ENCODE assay signal across 27 cellular contexts in genomic region chr15:66430627-66431026, GRCh38. TPM values are rescaled to one million over a fixed set of nuclear protein-coding genes. Genes with fewer than 3 reads are reported as not detected.
DNase-seq lines count a peak whose midpoint lies in the region; ATAC-seq, FAIRE-seq and TF ChIP-seq lines count a peak whose summit lies in the region.
"Had no signal": no experiment of that assay in that cellular context is flagged by ENCODE, and none has a peak within 500 bp of the region (broad histone marks: within the 10 kb centered on the region; RNA-seq: fewer than 3 reads in every experiment).

No MANE protein-coding gene starts in this region.

- no peaks in the 10 kb centered on the region for H3K27me3 Mint-ChIP-seq in activated CD8-positive, alpha-beta T cell treated with anti-CD3 and anti-CD28 coated beads, Interleukin-2, amount 10 ng/mL, durations not matched to agents 7 days and 5 days (ENCODE audit: low read depth)
- no peaks in the 10 kb centered on the region for H3K27me3 Mint-ChIP-seq in activated CD8-positive, alpha-beta T cell treated with anti-CD3 and anti-CD28 coated beads for 36 hours
- H3K27me3 Mint-ChIP-seq in CD8-positive, alpha-beta T cell (ENCODE audit: low read depth) = no peaks in the 10 kb centered on the region

- H3K27me3 ChIP-seq in CD8-positive, alpha-beta T cell (ENCODE audit: insufficient read depth, low read length) = no peaks in the 10 kb centered on the region
- H3K27me3 ChIP-seq in GM12878 (replicated peaks in 1 of 2; ENCODE audit: control insufficient read depth in 2 of 2, insufficient read depth in 2 of 2, low read length in 1 of 2) = no peaks in the 10 kb centered on the region

- in situ Hi-C loops in GM12878 (cut with MboI) = no loop called here

- H3K4me1 ChIP-seq in CD8-positive, alpha-beta T cell (ENCODE audit: insufficient read depth, low read length) = peaks cover 2% of the 10 kb centered on the region
- peaks cover 62% of the 10 kb centered on the region for H3K4me1 ChIP-seq in GM12878 (ENCODE audit: control insufficient read depth, insufficient read depth, low read length)

- intact Hi-C loops in activated CD8-positive, alpha-beta T cell treated with anti-CD3 and anti-CD28 coated beads for 36 hours (cut with micrococcal nuclease) = no loop called here
- intact Hi-C loops in CD8-positive, alpha-beta T cell (cut with DNase I, micrococcal nuclease) = loop anchor here in 1 of 2 experiments (5.0 kb wide), 1 partner anchor 43 kb away; the partner anchor contains the start of gene MAP2K1
- intact Hi-C loops in GM12878 (cut with micrococcal nuclease; ENCODE audit: unreplicated experiment) = no loop called here

- FAIRE-seq in GM12878 (lab: Jason Lieb, UNC) = no peak
- FAIRE-seq: G401.6, GM18507, H1 had no signal

- SMC1A ChIA-PET in GM12878 (lab: Charles Lee; ENCODE audit: uncharacterized antibody, unreplicated experiment) = interaction anchor here (2.5 kb wide), 1 partner anchor 19 kb away, joined by 5 read pairs; no protein-coding TSS in a partner anchor

- RAD21 ChIA-PET in GM12878 (lab: Charles Lee; ENCODE audit: unreplicated experiment) = interaction anchor here (1.8 to 3.1 kb wide), 2 partner anchors 28 to 44 kb away, joined by 5 to 9 read pairs; partner anchors contain the start of gene MAP2K1

- TF ChIP-seq POLR2A in GM12878 (IDR thresholded peaks at IDR 0.05; ENCODE audit: low read depth, low read length) = no peak

- ATAC-seq in activated CD8-positive, alpha-beta T cell treated with anti-CD3 and anti-CD28 coated beads, Interleukin-2, amount 10 ng/mL, durations not matched to agents 7 days and 5 days = no peak
- no peak for ATAC-seq in activated CD8-positive, alpha-beta T cell treated with anti-CD3 and anti-CD28 coated beads for 36 hours
- no peak for ATAC-seq in CD8-positive, alpha-beta T cell
- no peak for ATAC-seq in GM12878
- no peak for ATAC-seq in stimulated activated effector memory CD8-positive, alpha-beta T cell treated with anti-CD3 and anti-CD28 coated beads, Interleukin-12 subunit alpha, Interleukin-12 subunit beta, amount 100 ng/mL, for 72 hours
- no peak for ATAC-seq in HG03135 (IDR thresholded peaks at IDR 0.05; ENCODE audit: unreplicated experiment)
- no peak for ATAC-seq in GM19328 (IDR thresholded peaks at IDR 0.05; ENCODE audit: unreplicated experiment)
- ATAC-seq: HCT116 had no signal

- no peaks in the 10 kb centered on the region for H3K9me3 Mint-ChIP-seq in activated CD8-positive, alpha-beta T cell treated with anti-CD3 and anti-CD28 coated beads, Interleukin-2, amount 10 ng/mL, durations not matched to agents 7 days and 5 days (ENCODE audit: insufficient read depth)
- H3K9me3 Mint-ChIP-seq in activated CD8-positive, alpha-beta T cell treated with anti-CD3 and anti-CD28 coated beads for 36 hours = no peaks in the 10 kb centered on the region
- no peaks in the 10 kb centered on the region for H3K9me3 Mint-ChIP-seq in CD8-positive, alpha-beta T cell
- H3K9me3 Mint-ChIP-seq in stimulated activated effector memory CD8-positive, alpha-beta T cell treated with anti-CD3 and anti-CD28 coated beads, Interleukin-12 subunit alpha, Interleukin-12 subunit beta, amount 100 ng/mL, for 72 hours = no peaks in the 10 kb centered on the region

- H3K27ac ChIP-seq in CD8-positive, alpha-beta T cell (ENCODE audit: low read depth, low read length) = no peak overlapping the region
- peak overlapping the region; percentile 6; the same call in 1 of the 2 replicates for H3K27ac ChIP-seq in GM12878 (ENCODE audit: control insufficient read depth, insufficient read depth)
- H3K27ac ChIP-seq: C4-2B, PC-9 had no signal

- H3K27ac Mint-ChIP-seq in activated CD8-positive, alpha-beta T cell treated with anti-CD3 and anti-CD28 coated beads, Interleukin-2, amount 10 ng/mL, durations not matched to agents 7 days and 5 days = peak overlapping the region; percentile 11
- H3K27ac Mint-ChIP-seq in activated CD8-positive, alpha-beta T cell treated with anti-CD3 and anti-CD28 coated beads for 36 hours = no peak overlapping the region
- peak overlapping the region; percentile 66 for H3K27ac Mint-ChIP-seq in CD8-positive, alpha-beta T cell
- H3K27ac Mint-ChIP-seq in stimulated activated effector memory CD8-positive, alpha-beta T cell treated with anti-CD3 and anti-CD28 coated beads, Interleukin-12 subunit alpha, Interleukin-12 subunit beta, amount 100 ng/mL, for 72 hours = peak overlapping the region; percentile 48

- WGBS in GM12878 (ENCODE audit: insufficient coverage, insufficient replicate concordance, low lambda C conversion rate, missing lambda C conversion rate) = 100% methylated on average over 1 of the region's 1 CpG

- DNase-seq in activated CD8-positive, alpha-beta T cell treated with anti-CD3 and anti-CD28 coated beads, Interleukin-2, amount 10 ng/mL, durations not matched to agents 7 days and 5 days = no peak
- DNase-seq in activated CD8-positive, alpha-beta T cell treated with anti-CD3 and anti-CD28 coated beads for 36 hours = no peak
- DNase-seq in CD8-positive, alpha-beta T cell = no peak
- no peak for DNase-seq in GM12878 (ENCODE audit: low read depth, low spot score)
- no peak for DNase-seq in stimulated activated effector memory CD8-positive, alpha-beta T cell treated with anti-CD3 and anti-CD28 coated beads, Interleukin-12 subunit alpha, Interleukin-12 subunit beta, amount 100 ng/mL, for 72 hours (ENCODE audit: low spot score in 2 of 2)
- DNase-seq in activated gamma-delta T cell (lab: John Stamatoyannopoulos, UW) = no peak
- DNase-seq: 8988T, Calu3, DMS153, MM.1S, NCI-H1092, NCI-H1436, NCI-H1930, NCI-H2227 treated with DMSO at 0.1 percent for 48 hours, NCI-H510A, NCI-H748 treated with DMSO at 0.1 percent for 48 hours, PC-9, RPMI8226, SIG-M5, SK-N-SH had no signal

- CTCF ChIA-PET in activated CD8-positive, alpha-beta T cell treated with anti-CD3 and anti-CD28 coated beads, Interleukin-2, amount 10 ng/mL, durations not matched to agents 7 days and 5 days (lab: Charles Lee) = no interaction called here
- CTCF ChIA-PET in activated CD8-positive, alpha-beta T cell treated with anti-CD3 and anti-CD28 coated beads for 36 hours (lab: Charles Lee) = no interaction called here
- CTCF ChIA-PET in CD8-positive, alpha-beta T cell (lab: Charles Lee) = no interaction called here
- CTCF ChIA-PET in GM12878 (lab: Yijun Ruan, JAX) = interaction anchor here (0.6 kb wide), 1 partner anchor 463 kb away, joined by 4 read pairs; no protein-coding TSS in a partner anchor

- BruUV-seq in GM12878 (replicated peaks; lab: Mats Ljungman, UMichigan) = no TSS peak

- peaks cover under 1% of the 10 kb centered on the region for H3K36me3 ChIP-seq in CD8-positive, alpha-beta T cell (ENCODE audit: insufficient read depth, low read length)
- H3K36me3 ChIP-seq in GM12878 (ENCODE audit: control insufficient read depth in 2 of 2, insufficient read depth in 2 of 2, low read length in 1 of 2) = peaks cover 7 to 9% of the 10 kb centered on the region in 2 experiments

- H3K4me3 Mint-ChIP-seq in activated CD8-positive, alpha-beta T cell treated with anti-CD3 and anti-CD28 coated beads, Interleukin-2, amount 10 ng/mL, durations not matched to agents 7 days and 5 days = no peak overlapping the region
- H3K4me3 Mint-ChIP-seq in activated CD8-positive, alpha-beta T cell treated with anti-CD3 and anti-CD28 coated beads for 36 hours = no peak overlapping the region
- H3K4me3 Mint-ChIP-seq in CD8-positive, alpha-beta T cell = no peak overlapping the region
- H3K4me3 Mint-ChIP-seq in stimulated activated effector memory CD8-positive, alpha-beta T cell treated with anti-CD3 and anti-CD28 coated beads, Interleukin-12 subunit alpha, Interleukin-12 subunit beta, amount 100 ng/mL, for 72 hours = no peak overlapping the region

- no peaks in the 10 kb centered on the region for H3K9me3 ChIP-seq in CD8-positive, alpha-beta T cell (ENCODE audit: low read length)
- H3K9me3 ChIP-seq in GM12878 (replicated peaks; ENCODE audit: control insufficient read depth, insufficient read depth, low read length) = no peaks in the 10 kb centered on the region
- H3K9me3 ChIP-seq: SK-N-SH had no signal

- no peak for TF ChIP-seq EP300 in GM12878 (IDR thresholded peaks at IDR 0.05; ENCODE audit: borderline replicate concordance in 1 of 2, control insufficient read depth in 1 of 2, low read depth in 2 of 2, low read length in 2 of 2)

- peaks cover 30% of the 10 kb centered on the region for H3K36me3 Mint-ChIP-seq in activated CD8-positive, alpha-beta T cell treated with anti-CD3 and anti-CD28 coated beads, Interleukin-2, amount 10 ng/mL, durations not matched to agents 7 days and 5 days (ENCODE audit: low read depth)
- peaks cover 32% of the 10 kb centered on the region for H3K36me3 Mint-ChIP-seq in activated CD8-positive, alpha-beta T cell treated with anti-CD3 and anti-CD28 coated beads for 36 hours (ENCODE audit: low read depth)
- peaks cover 22% of the 10 kb centered on the region for H3K36me3 Mint-ChIP-seq in CD8-positive, alpha-beta T cell
- H3K36me3 Mint-ChIP-seq in stimulated activated effector memory CD8-positive, alpha-beta T cell treated with anti-CD3 and anti-CD28 coated beads, Interleukin-12 subunit alpha, Interleukin-12 subunit beta, amount 100 ng/mL, for 72 hours = peaks cover 69% of the 10 kb centered on the region

- H3K79me2 ChIP-seq in GM12878 (ENCODE audit: control insufficient read depth, insufficient read depth, low read length) = peaks cover 87% of the 10 kb centered on the region

- POLR2A ChIA-PET in activated CD8-positive, alpha-beta T cell treated with anti-CD3 and anti-CD28 coated beads, Interleukin-2, amount 10 ng/mL, durations not matched to agents 7 days and 5 days (lab: Charles Lee) = no interaction called here
- POLR2A ChIA-PET in activated CD8-positive, alpha-beta T cell treated with anti-CD3 and anti-CD28 coated beads for 36 hours (lab: Charles Lee) = no interaction called here
- POLR2A ChIA-PET in CD8-positive, alpha-beta T cell (lab: Charles Lee) = no interaction called here
- POLR2A ChIA-PET in GM12878 (lab: Charles Lee) = interaction anchor here (0.5 kb wide), 1 partner anchor 41 kb away, joined by 5 read pairs; no protein-coding TSS in a partner anchor

- H3K4me3 ChIP-seq in CD8-positive, alpha-beta T cell (ENCODE audit: low read depth, low read length) = no peak overlapping the region
- no peak overlapping the region for H3K4me3 ChIP-seq in GM12878
- H3K4me3 ChIP-seq: PC-9 had no signal

- H2AFZ ChIP-seq in GM12878 (ENCODE audit: control insufficient read depth, low read depth, low read length) = no peak overlapping the region
- H2AFZ ChIP-seq: PC-9 had no signal

- H3K9ac ChIP-seq in GM12878 (ENCODE audit: control insufficient read depth, insufficient read depth, low read length) = no peak overlapping the region
- H3K9ac ChIP-seq: SK-N-SH had no signal

- no peak for TF ChIP-seq RAD21 in GM12878 (IDR thresholded peaks at IDR 0.05; ENCODE audit: insufficient read depth, low read depth, low read length)

- H3K4me1 Mint-ChIP-seq in activated CD8-positive, alpha-beta T cell treated with anti-CD3 and anti-CD28 coated beads, Interleukin-2, amount 10 ng/mL, durations not matched to agents 7 days and 5 days (ENCODE audit: low read depth) = peaks cover 56% of the 10 kb centered on the region
- H3K4me1 Mint-ChIP-seq in activated CD8-positive, alpha-beta T cell treated with anti-CD3 and anti-CD28 coated beads for 36 hours (ENCODE audit: low read depth) = peaks cover 60% of the 10 kb centered on the region
- H3K4me1 Mint-ChIP-seq in CD8-positive, alpha-beta T cell (ENCODE audit: low read depth) = peaks cover 64% of the 10 kb centered on the region
- H3K4me1 Mint-ChIP-seq in stimulated activated effector memory CD8-positive, alpha-beta T cell treated with anti-CD3 and anti-CD28 coated beads, Interleukin-12 subunit alpha, Interleukin-12 subunit beta, amount 100 ng/mL, for 72 hours = peaks cover 62% of the 10 kb centered on the region

- TF ChIP-seq CTCF in activated CD8-positive, alpha-beta T cell treated with anti-CD3 and anti-CD28 coated beads for 36 hours (IDR thresholded peaks at IDR 0.05) = no peak
- no peak for TF ChIP-seq CTCF in CD8-positive, alpha-beta T cell (IDR thresholded peaks at IDR 0.05)
- TF ChIP-seq CTCF in GM12878 (IDR thresholded peaks at IDR 0.05 in 2 of 3, conservative IDR thresholded peaks at IDR 0.05 in 1 of 3; ENCODE audit: control insufficient read depth in 2 of 3, extremely low read depth in 1 of 3, insufficient read depth in 1 of 3, low read depth in 3 of 3, low read length in 3 of 3) = no peak

- H4K20me1 ChIP-seq in GM12878 (ENCODE audit: control insufficient read depth, insufficient read depth) = peaks cover 4% of the 10 kb centered on the region; the same call in 1 of the 2 replicates

- H3K4me2 ChIP-seq in GM12878 (ENCODE audit: control insufficient read depth, insufficient read depth) = no peak overlapping the region; the same call in 1 of the 2 replicates
- H3K4me2 ChIP-seq: PC-9, SK-N-SH had no signal

RNA-seq across cellular contexts. Expression of gene MAP2K1, which starts 43.9 kb away (rescaled TPM):
- 100 to 1,000 TPM; 108 to 118 TPM for total RNA-seq in activated CD8-positive, alpha-beta T cell treated with anti-CD3 and anti-CD28 coated beads, Interleukin-2, amount 10 ng/mL, durations not matched to agents 7 days and 5 days
- 100 to 1,000 TPM; 117 to 118 TPM for total RNA-seq in activated CD8-positive, alpha-beta T cell treated with anti-CD3 and anti-CD28 coated beads for 36 hours
- total RNA-seq in CD8-positive, alpha-beta T cell = 10 to 100 TPM; 21.9 to 23.7 TPM
- 57.1 and 60.7 TPM in 2 replicates for total RNA-seq in GM12878 (2013; cell fraction: nucleolus; rRNA removed)
- 50.0 and 55.5 TPM in 2 replicates for total RNA-seq in GM12878 (2014; rRNA removed)
- total RNA-seq in GM12878 (2014; rRNA removed; fragmentation: Illumina TruSeq; extraction: Trizol) = 28.1 and 30.1 TPM in 2 replicates
- total RNA-seq in GM12878 (2021) = 66.1 and 68.9 TPM in 2 replicates
- polyA plus RNA-seq in GM12878 (2011; ENCODE audit: low read depth) = 43.7 TPM
- polyA plus RNA-seq in GM12878 (2011; rRNA removed) = 101 and 112 TPM in 2 replicates
- 60.8 and 86.0 TPM in 2 replicates for polyA plus RNA-seq in GM12878 (2011; cell fraction: cytosol; rRNA removed)
- 40.4 and 44.1 TPM in 2 replicates for polyA plus RNA-seq in GM12878 (2011; cell fraction: nucleus; rRNA removed)
- 54.2 and 71.2 TPM in 2 replicates for polyA plus RNA-seq in GM12878 (2012)
- polyA plus RNA-seq in GM12878 (2014; fragmentation: Illumina TruSeq; extraction: Trizol) = 41.6 and 47.2 TPM in 2 replicates
- polyA plus RNA-seq in GM12878 (2014; fragmentation: Nextera tagmentation; extraction: Ambion mirVana) = 10 to 100 TPM; 11.2 to 17.7 TPM
- 62.1 and 63.2 TPM in 2 replicates for polyA plus RNA-seq in GM12878 (2014; rRNA removed)
- polyA plus RNA-seq in GM12878 (2016; fragmentation: Nextera tagmentation; extraction: Ambion mirVana) = 10 to 100 TPM; 72.8 to 79.4 TPM
- 37.0 and 45.6 TPM in 2 replicates for polyA minus RNA-seq in GM12878 (2011; rRNA and poly(A)+ RNA removed)
- 15.0 and 16.3 TPM in 2 replicates for polyA minus RNA-seq in GM12878 (2011; cell fraction: cytosol; rRNA and poly(A)+ RNA removed)
- 17.0 and 21.6 TPM in 2 replicates for polyA minus RNA-seq in GM12878 (2011; cell fraction: nucleus; rRNA and poly(A)+ RNA removed)
